Comparison of ENCODE assay signal across 13 cellular contexts in genomic region chrX:53768451-53769246, GRCh38.
"Had no signal": no experiment of that assay in that cellular context is flagged by ENCODE, and none has a peak within 500 bp of the region (broad histone marks: within the 10 kb centered on the region; RNA-seq: fewer than 3 reads in every experiment).

No MANE protein-coding gene starts in this region.

- H3K9me3 Mint-ChIP-seq: effector memory CD8-positive, alpha-beta T cell had no signal

- H3K27me3 Mint-ChIP-seq: effector memory CD8-positive, alpha-beta T cell; memory B cell had no signal

- ATAC-seq: effector memory CD8-positive, alpha-beta T cell; left ventricle myocardium superior had no signal

- H3K4me1 Mint-ChIP-seq: brain, memory B cell had no signal

- H3K36me3 Mint-ChIP-seq: brain, memory B cell had no signal

- DNase-seq: activated CD4-positive, alpha-beta T cell treated with anti-CD3 and anti-CD28 coated beads for 48 hours; activated effector memory CD4-positive, alpha-beta T cell treated with anti-CD3 and anti-CD28 coated beads, Interleukin-2, amount 50 U/mL, for 16 hours; anterior cingulate cortex; caudate nucleus; effector memory CD8-positive, alpha-beta T cell; esophagus squamous epithelium; left ventricle myocardium superior; occipital lobe; retina; SW 1271; tibial artery had no signal

- H3K27ac Mint-ChIP-seq: brain, memory B cell had no signal

- H3K4me3 Mint-ChIP-seq: brain; effector memory CD8-positive, alpha-beta T cell; memory B cell had no signal
